In the genomic region with DNA sequence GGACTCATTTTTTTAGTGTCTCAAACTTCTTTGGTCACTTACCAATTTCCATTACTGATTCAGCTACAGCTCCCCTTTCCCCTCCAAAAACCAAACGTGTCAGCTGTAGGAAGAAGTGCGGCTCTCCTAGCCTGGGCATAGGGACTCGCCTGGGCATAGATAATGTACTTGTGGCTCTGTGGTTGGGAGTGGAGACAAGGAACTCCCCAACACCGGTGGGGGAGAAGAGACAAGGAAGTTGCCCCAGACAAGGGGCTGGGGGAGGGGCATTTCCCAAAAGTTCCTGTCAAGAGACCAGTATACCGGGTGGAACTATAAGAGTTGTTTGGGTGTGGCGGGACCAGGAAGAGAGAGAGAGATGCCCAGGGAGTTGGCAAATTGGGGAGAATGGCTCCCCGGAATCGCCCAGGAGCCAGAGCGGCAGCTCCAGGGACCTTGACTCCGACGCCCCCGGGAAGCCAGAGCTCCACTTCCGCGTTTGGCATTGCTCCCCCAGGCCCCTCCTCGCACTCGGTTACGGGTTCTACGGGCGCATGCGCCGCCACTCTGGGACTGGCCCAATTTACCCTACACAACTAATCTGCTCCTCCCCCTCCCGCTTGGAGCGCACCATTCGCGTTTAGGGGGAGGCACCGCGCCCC, we compare ENCODE assay signal across 1 cellular context.
TF ChIP-seq lines count a peak whose summit lies in the region.

No MANE protein-coding gene starts in this region.

TF ChIP-seq in HepG2, 621 proteins besides CTCF, POLR2A, EP300 and RAD21 (continued from another document and continues in another):
- TF ChIP-seq TFE3 (CRISPR knock-in tag; IDR thresholded peaks at IDR 0.05): no peak
- TF ChIP-seq RARG (CRISPR knock-in tag; IDR thresholded peaks at IDR 0.05; ENCODE audit: low read depth): no peak
- TF ChIP-seq MTF1 (CRISPR knock-in tag; IDR thresholded peaks at IDR 0.05): no peak
- TF ChIP-seq, protein P1, sequence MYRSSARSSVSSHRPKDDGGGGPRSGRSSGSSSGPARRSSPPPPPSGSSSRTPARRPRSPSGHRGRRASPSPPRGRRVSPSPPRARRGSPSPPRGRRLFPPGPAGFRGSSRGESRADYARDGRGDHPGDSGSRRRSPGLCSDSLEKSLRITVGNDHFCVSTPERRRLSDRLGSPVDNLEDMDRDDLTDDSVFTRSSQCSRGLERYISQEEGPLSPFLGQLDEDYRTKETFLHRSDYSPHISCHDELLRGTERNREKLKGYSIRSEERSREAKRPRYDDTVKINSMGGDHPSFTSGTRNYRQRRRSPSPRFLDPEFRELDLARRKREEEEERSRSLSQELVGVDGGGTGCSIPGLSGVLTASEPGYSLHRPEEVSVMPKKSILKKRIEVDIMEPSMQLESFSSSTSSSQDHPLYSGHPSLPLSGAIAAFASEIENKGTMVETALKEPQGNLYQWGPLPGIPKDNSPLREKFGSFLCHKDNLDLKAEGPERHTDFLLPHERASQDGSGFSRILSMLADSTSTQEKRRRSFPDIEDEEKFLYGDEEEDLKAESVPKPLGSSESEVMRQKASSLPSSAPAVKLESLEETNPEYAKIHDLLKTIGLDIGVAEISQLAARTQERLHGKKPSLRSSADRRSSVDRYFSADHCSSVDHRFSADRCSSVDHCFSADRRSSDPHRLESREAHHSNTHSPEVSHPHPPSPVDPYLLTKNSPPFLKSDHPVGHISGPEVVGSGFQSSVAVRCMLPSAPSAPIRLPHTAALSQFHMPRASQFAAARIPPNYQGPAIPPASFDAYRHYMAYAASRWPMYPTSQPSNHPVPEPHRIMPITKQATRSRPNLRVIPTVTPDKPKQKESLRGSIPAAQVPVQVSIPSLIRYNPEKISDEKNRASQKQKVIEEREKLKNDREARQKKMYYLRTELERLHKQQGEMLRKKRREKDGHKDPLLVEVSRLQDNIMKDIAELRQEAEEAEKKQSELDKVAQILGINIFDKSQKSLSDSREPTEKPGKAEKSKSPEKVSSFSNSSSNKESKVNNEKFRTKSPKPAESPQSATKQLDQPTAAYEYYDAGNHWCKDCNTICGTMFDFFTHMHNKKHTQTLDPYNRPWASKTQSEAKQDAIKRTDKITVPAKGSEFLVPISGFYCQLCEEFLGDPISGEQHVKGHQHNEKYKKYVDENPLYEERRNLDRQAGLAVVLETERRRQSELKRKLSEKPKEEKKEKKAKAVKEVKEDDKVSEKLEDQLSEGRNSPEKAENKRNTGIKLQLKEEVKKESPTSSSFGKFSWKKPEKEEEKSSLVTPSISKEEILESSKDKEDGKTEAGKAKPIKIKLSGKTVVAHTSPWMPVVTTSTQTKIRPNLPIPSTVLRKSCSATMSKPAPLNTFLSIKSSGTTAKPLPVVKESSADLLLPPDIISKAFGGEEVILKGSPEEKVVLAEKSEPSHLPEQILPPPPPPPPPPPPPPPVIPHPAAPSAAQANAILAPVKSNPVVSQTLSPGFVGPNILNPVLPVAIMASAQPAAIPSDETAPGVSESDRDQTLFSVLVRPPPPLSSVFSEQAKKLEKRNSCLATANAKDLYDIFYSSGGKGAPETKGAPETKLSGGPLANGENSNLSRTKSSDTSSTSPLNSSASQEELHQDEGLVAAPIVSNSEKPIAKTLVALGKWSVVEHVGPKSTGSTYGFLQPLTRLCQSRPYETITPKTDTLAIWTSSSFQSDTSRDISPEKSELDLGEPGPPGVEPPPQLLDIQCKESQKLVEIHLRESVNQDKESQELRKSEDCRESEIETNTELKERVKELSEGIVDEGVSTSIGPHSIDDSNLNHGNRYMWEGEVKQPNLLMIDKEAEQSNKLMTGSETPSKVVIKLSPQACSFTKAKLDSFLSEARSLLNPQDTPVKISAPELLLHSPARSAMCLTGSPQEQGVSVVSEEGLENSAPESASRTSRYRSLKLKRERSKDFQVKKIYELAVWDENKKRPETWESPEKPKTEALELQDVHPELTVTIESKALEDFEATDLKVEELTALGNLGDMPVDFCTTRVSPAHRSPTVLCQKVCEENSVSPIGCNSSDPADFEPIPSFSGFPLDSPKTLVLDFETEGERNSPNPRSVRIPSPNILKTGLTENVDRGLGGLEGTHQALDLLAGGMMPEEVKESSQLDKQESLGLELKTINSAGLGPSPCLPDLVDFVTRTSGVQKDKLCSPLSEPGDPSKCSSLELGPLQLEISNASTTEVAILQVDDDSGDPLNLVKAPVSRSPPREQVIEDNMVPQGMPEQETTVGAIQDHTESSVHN (CRISPR knock-in tag; IDR thresholded peaks at IDR 0.05): no peak; the same call in 1 of the 2 replicates
- no peak for TF ChIP-seq FOXO1 (CRISPR knock-in tag; IDR thresholded peaks at IDR 0.05)
- no peak for TF ChIP-seq ZNF3 (CRISPR knock-in tag; IDR thresholded peaks at IDR 0.05)
- TF ChIP-seq ZFP37 (CRISPR knock-in tag; IDR thresholded peaks at IDR 0.05; ENCODE audit: borderline replicate concordance): no peak
- TF ChIP-seq ZNF687 (CRISPR knock-in tag; IDR thresholded peaks at IDR 0.05): no peak
- TF ChIP-seq ZNF138 (CRISPR knock-in tag; IDR thresholded peaks at IDR 0.05; ENCODE audit: low read depth): peak; percentile 11; the same call in 1 of the 2 replicates
- TF ChIP-seq, protein P2, sequence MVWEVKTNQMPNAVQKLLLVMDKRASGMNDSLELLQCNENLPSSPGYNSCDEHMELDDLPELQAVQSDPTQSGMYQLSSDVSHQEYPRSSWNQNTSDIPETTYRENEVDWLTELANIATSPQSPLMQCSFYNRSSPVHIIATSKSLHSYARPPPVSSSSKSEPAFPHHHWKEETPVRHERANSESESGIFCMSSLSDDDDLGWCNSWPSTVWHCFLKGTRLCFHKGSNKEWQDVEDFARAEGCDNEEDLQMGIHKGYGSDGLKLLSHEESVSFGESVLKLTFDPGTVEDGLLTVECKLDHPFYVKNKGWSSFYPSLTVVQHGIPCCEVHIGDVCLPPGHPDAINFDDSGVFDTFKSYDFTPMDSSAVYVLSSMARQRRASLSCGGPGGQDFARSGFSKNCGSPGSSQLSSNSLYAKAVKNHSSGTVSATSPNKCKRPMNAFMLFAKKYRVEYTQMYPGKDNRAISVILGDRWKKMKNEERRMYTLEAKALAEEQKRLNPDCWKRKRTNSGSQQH (CRISPR knock-in tag; IDR thresholded peaks at IDR 0.05; ENCODE audit: low read depth): no peak
- TF ChIP-seq STAT5B (CRISPR knock-in tag; IDR thresholded peaks at IDR 0.05): peak; percentile 24; the same call in 1 of the 2 replicates
- no peak for TF ChIP-seq ATF1 (CRISPR knock-in tag; IDR thresholded peaks at IDR 0.05)
- TF ChIP-seq ZFP36L1 (CRISPR knock-in tag; IDR thresholded peaks at IDR 0.05): no peak; the same call in 1 of the 2 replicates
- no peak for TF ChIP-seq ZNF274 (CRISPR knock-in tag; IDR thresholded peaks at IDR 0.05)
- TF ChIP-seq, protein P3, sequence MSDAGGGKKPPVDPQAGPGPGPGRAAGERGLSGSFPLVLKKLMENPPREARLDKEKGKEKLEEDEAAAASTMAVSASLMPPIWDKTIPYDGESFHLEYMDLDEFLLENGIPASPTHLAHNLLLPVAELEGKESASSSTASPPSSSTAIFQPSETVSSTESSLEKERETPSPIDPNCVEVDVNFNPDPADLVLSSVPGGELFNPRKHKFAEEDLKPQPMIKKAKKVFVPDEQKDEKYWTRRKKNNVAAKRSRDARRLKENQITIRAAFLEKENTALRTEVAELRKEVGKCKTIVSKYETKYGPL (CRISPR knock-in tag; IDR thresholded peaks at IDR 0.05): no peak
- TF ChIP-seq, protein P4, sequence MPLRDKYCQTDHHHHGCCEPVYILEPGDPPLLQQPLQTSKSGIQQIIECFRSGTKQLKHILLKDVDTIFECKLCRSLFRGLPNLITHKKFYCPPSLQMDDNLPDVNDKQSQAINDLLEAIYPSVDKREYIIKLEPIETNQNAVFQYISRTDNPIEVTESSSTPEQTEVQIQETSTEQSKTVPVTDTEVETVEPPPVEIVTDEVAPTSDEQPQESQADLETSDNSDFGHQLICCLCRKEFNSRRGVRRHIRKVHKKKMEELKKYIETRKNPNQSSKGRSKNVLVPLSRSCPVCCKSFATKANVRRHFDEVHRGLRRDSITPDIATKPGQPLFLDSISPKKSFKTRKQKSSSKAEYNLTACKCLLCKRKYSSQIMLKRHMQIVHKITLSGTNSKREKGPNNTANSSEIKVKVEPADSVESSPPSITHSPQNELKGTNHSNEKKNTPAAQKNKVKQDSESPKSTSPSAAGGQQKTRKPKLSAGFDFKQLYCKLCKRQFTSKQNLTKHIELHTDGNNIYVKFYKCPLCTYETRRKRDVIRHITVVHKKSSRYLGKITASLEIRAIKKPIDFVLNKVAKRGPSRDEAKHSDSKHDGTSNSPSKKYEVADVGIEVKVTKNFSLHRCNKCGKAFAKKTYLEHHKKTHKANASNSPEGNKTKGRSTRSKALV (CRISPR knock-in tag; IDR thresholded peaks at IDR 0.05): 0 out of 2 replicates have a peak, but pooled peaks have one; percentile 21
- TF ChIP-seq MED13 (CRISPR knock-in tag; IDR thresholded peaks at IDR 0.05): no peak
- no peak for TF ChIP-seq CBX2 (IDR thresholded peaks at IDR 0.05; ENCODE audit: low read depth, low read length)
- no peak for TF ChIP-seq CBX2 (CRISPR knock-in tag; IDR thresholded peaks at IDR 0.05; ENCODE audit: low read depth)
